In the genomic region with DNA sequence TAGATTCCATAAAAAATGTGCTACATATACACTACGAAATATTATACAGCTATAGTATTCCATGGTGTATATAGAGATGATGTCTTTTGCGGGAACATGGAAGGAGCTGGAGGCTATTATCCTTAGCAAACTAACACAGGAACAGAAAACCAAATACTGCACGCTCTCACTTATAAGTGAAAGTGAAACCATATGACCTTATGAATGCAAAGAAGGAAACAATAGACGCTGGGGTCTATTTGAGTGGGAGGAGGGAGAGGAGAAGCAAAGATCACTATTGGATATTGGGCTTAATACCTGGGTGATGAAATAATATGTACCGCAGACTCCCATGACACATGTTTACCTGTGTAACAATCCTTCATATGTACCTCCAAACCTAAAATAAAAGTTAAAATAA, we compare ENCODE assay signal across 8 cellular contexts.
DNase-seq lines count a peak whose midpoint lies in the region; ATAC-seq and TF ChIP-seq lines count a peak whose summit lies in the region.

No MANE protein-coding gene starts in this region.

- no peaks in the 10 kb centered on the region for H3K27me3 ChIP-seq in ovary
- H3K27me3 ChIP-seq in GM23338 (ENCODE audit: insufficient read depth) = no peaks in the 10 kb centered on the region

- H3K36me3 ChIP-seq in ovary (no peaks in the 10 kb centered on the region), GM23338 (ENCODE audit: insufficient read depth) (no peaks in the 10 kb centered on the region)

- no peaks in the 10 kb centered on the region for H3K27me3 Mint-ChIP-seq in stimulated activated naive CD8-positive, alpha-beta T cell treated with anti-CD3 and anti-CD28 coated beads, Interleukin-15, Interleukin-2, amounts not matched to agents 100 ng/mL and 50 ng/mL, for 24 hours
- no peaks in the 10 kb centered on the region for H3K27me3 Mint-ChIP-seq in GM23338 (ENCODE audit: insufficient read depth, low read depth, poor library complexity)

- H3K36me3 Mint-ChIP-seq in stimulated activated naive CD8-positive, alpha-beta T cell treated with anti-CD3 and anti-CD28 coated beads, Interleukin-15, Interleukin-2, amounts not matched to agents 100 ng/mL and 50 ng/mL, for 24 hours (ENCODE audit: low read depth) = no peaks in the 10 kb centered on the region
- H3K36me3 Mint-ChIP-seq in GM23338 (ENCODE audit: low read depth) = no peaks in the 10 kb centered on the region

- H3K4me2 ChIP-seq in GM23338 = no peak overlapping the region

- DNase-seq in DMS53 (lab: John Stamatoyannopoulos, UW) (peak; percentile 69), NAMALWA (ENCODE audit: low spot score) (peak; percentile 1), choroid plexus epithelial cell (ENCODE audit: low read depth) (peak; percentile 61), ovary (no peak), GM23338 (ENCODE audit: low spot score) (no peak)

- TF ChIP-seq EP300 in ovary (IDR thresholded peaks at IDR 0.05) = no peak

- no peak overlapping the region for H3K27ac Mint-ChIP-seq in stimulated activated naive CD8-positive, alpha-beta T cell treated with anti-CD3 and anti-CD28 coated beads, Interleukin-15, Interleukin-2, amounts not matched to agents 100 ng/mL and 50 ng/mL, for 24 hours
- no peak overlapping the region for H3K27ac Mint-ChIP-seq in GM23338

- H3K9me2 ChIP-seq in GM23338 (ENCODE audit: insufficient read depth) = no peaks in the 10 kb centered on the region

- H2AFZ ChIP-seq in GM23338 = no peak overlapping the region

- H4K20me1 ChIP-seq in GM23338 (replicated peaks; ENCODE audit: insufficient read depth) = no peaks in the 10 kb centered on the region

- no peaks in the 10 kb centered on the region for H3K9me3 Mint-ChIP-seq in stimulated activated naive CD8-positive, alpha-beta T cell treated with anti-CD3 and anti-CD28 coated beads, Interleukin-15, Interleukin-2, amounts not matched to agents 100 ng/mL and 50 ng/mL, for 24 hours
- peaks cover 2% of the 10 kb centered on the region; the same call in 1 of the 3 replicates for H3K9me3 Mint-ChIP-seq in GM23338

- H3K9me3 ChIP-seq in ovary = no peaks in the 10 kb centered on the region

- no peaks in the 10 kb centered on the region for H3F3A ChIP-seq in GM23338 (replicated peaks; ENCODE audit: low read depth)

- intact Hi-C loops in ovary (cut with DNase I) = no loop called here

- WGBS in ovary, 3 donors = 24 to 38% (median 28%) methylated on average over 5 of the region's 5 CpGs

- ATAC-seq in GM21528 (IDR thresholded peaks at IDR 0.05; ENCODE audit: low FRiP score, unreplicated experiment) (peak; percentile 88), esophagus mucosa (no peak), GM23338 (no peak)

- peak overlapping the region; percentile 77 for H3K4me3 Mint-ChIP-seq in stimulated activated naive CD8-positive, alpha-beta T cell treated with anti-CD3 and anti-CD28 coated beads, Interleukin-15, Interleukin-2, amounts not matched to agents 100 ng/mL and 50 ng/mL, for 24 hours
- H3K4me3 Mint-ChIP-seq in GM23338 = no peak overlapping the region

- H3K4me1 Mint-ChIP-seq in stimulated activated naive CD8-positive, alpha-beta T cell treated with anti-CD3 and anti-CD28 coated beads, Interleukin-15, Interleukin-2, amounts not matched to agents 100 ng/mL and 50 ng/mL, for 24 hours (ENCODE audit: low read depth) = peaks cover 17% of the 10 kb centered on the region
- H3K4me1 Mint-ChIP-seq in GM23338 = no peaks in the 10 kb centered on the region

- H3K27ac ChIP-seq in ovary (no peak overlapping the region), GM23338 (ENCODE audit: low read depth) (no peak overlapping the region)

- TF ChIP-seq CTCF in choroid plexus epithelial cell (conservative IDR thresholded peaks at IDR 0.05; ENCODE audit: low read depth, low read length) (no peak), ovary (IDR thresholded peaks at IDR 0.05) (no peak), GM23338 (conservative IDR thresholded peaks at IDR 0.05; ENCODE audit: low read depth in 2 of 2) (no peak)

- H3K4me3 ChIP-seq in choroid plexus epithelial cell (ENCODE audit: low read depth, low read length) (peak overlapping the region; percentile 28), ovary (no peak overlapping the region), GM23338 (no peak overlapping the region)

- H3K4me1 ChIP-seq in ovary (ENCODE audit: insufficient read depth) (no peaks in the 10 kb centered on the region), GM23338 (ENCODE audit: insufficient read depth) (no peaks in the 10 kb centered on the region)

- H3K79me2 ChIP-seq in GM23338 (replicated peaks; ENCODE audit: insufficient read depth) = no peaks in the 10 kb centered on the region

- no peak for TF ChIP-seq POLR2A in ovary (IDR thresholded peaks at IDR 0.05)

TF ChIP-seq in GM23338, 12 proteins besides CTCF, POLR2A, EP300 and RAD21:
- no peak for TF ChIP-seq STAT1 (IDR thresholded peaks at IDR 0.05; ENCODE audit: unreplicated experiment)
- no peak for TF ChIP-seq POLR2AphosphoS5 (IDR thresholded peaks at IDR 0.05; ENCODE audit: low read depth)
- no peak for TF ChIP-seq ZNF114 (CRISPR knock-in tag; IDR thresholded peaks at IDR 0.05)
TF ChIP-seq in GM23338: peak in this region for 0.

Comparison
In these comparisons a context has a peak if more than half of its experiments do, and no peak if none do; other contexts are left out.
1. DNase-seq: peak in DMS53 (single experiment), NAMALWA (single experiment) and choroid plexus epithelial cell (single experiment); none in ovary (0 of 5) and GM23338 (single experiment).